17 cellular contexts compared by ENCODE assay signal in the genomic region with DNA sequence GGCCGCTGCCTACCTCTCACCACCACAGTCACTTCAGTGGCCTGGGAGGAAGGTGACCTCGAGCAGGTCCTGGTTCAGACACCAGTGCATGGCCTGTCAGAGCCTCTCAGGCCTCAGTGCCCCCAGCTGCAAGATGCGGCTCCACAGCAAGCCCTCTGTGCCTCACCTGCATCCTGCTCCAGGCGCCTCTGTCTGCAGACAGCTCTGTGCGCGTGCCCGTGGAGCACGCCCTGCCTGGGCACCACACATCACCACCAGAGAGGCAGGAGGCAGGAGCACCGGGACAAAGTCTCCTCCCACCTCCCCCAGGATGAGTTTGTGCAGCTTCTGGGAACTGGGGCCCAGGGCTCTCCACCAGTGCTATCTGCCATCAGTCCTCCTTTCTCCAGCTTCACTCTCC.
DNase-seq lines count a peak whose midpoint lies in the region; ATAC-seq and TF ChIP-seq lines count a peak whose summit lies in the region.
"Had no signal": no experiment of that assay in that cellular context is flagged by ENCODE, and none has a peak within 500 bp of the region (broad histone marks: within the 10 kb centered on the region; RNA-seq: fewer than 3 reads in every experiment).

No MANE protein-coding gene starts in this region.

- H3K27me3 Mint-ChIP-seq in MCF 10A (ENCODE audit: insufficient read depth, unreplicated experiment): no peaks in the 10 kb centered on the region
- H3K27me3 Mint-ChIP-seq in neural progenitor cell (ENCODE audit: insufficient read depth, low read depth): peaks cover 2% of the 10 kb centered on the region
- H3K27me3 Mint-ChIP-seq: activated CD4-positive, alpha-beta memory T cell treated with anti-CD3 and anti-CD28 coated beads, Interleukin-2, amount 10 ng/mL, durations not matched to agents 7 days and 5 days; activated naive CD4-positive, alpha-beta T cell treated with anti-CD3 and anti-CD28 coated beads, Interleukin-2, amount 50 U/mL, for 24 hours had no signal

- no peak overlapping the region for H3K27ac ChIP-seq in neural progenitor cell
- H3K27ac ChIP-seq: body of pancreas, thyroid gland had no signal

- no peak for ATAC-seq in activated CD4-positive, CD25-positive, alpha-beta regulatory T cell treated with anti-CD3 and anti-CD28 coated beads, Interleukin-2, amount 50 U/mL, for 24 hours
- ATAC-seq in HG03439 (IDR thresholded peaks at IDR 0.05; ENCODE audit: unreplicated experiment): no peak

- H3K4me3 Mint-ChIP-seq in MCF 10A (ENCODE audit: unreplicated experiment) (no peak overlapping the region), neural progenitor cell (no peak overlapping the region)
- H3K4me3 Mint-ChIP-seq: activated CD4-positive, alpha-beta memory T cell treated with anti-CD3 and anti-CD28 coated beads, Interleukin-2, amount 10 ng/mL, durations not matched to agents 7 days and 5 days; activated naive CD4-positive, alpha-beta T cell treated with anti-CD3 and anti-CD28 coated beads, Interleukin-2, amount 50 U/mL, for 24 hours had no signal

- DNase-seq in COR-L47 (lab: John Stamatoyannopoulos, UW) (peak; percentile 47), NAMALWA (ENCODE audit: low spot score) (peak; percentile 9), MCF 10A (ENCODE audit: unreplicated experiment) (peak; percentile 36), neural progenitor cell (ENCODE audit: low spot score) (no peak), GM20000 (ENCODE audit: low spot score) (no peak)
- DNase-seq: activated CD4-positive, alpha-beta memory T cell treated with anti-CD3 and anti-CD28 coated beads, Interleukin-2, amount 10 ng/mL, durations not matched to agents 7 days and 5 days; activated T-cell treated with anti-CD3 and anti-CD28 coated beads, Interleukin-2, amount 50 U/mL, for 48 hours; body of pancreas; erythroblast; KG1; NCI-H82; stimulated activated CD4-positive, alpha-beta T cell treated with anti-CD3 and anti-CD28 coated beads, Interleukin-4, amount 100 ng/mL, for 24 hours; thyroid gland had no signal

- H3K36me3 ChIP-seq in neural progenitor cell: no peaks in the 10 kb centered on the region
- H3K36me3 ChIP-seq: thyroid gland had no signal

- H3K9ac ChIP-seq in neural progenitor cell: no peak overlapping the region

- POLR2A ChIA-PET in MCF 10A (lab: Yijun Ruan, JAX): interaction anchor here (0.5 to 4.7 kb wide), 7 partner anchors 10 to 91 kb away, joined by 3 to 54 read pairs (median 5); no protein-coding TSS in a partner anchor

- TF ChIP-seq CTCF in MCF 10A (IDR thresholded peaks at IDR 0.05; ENCODE audit: unreplicated experiment): no peak
- TF ChIP-seq CTCF in neural progenitor cell (IDR thresholded peaks at IDR 0.05): no peak
- no peak for TF ChIP-seq CTCF in GM20000 (IDR thresholded peaks at IDR 0.05; ENCODE audit: extremely low read depth, missing control alignments)

- BruUV-seq in MCF 10A (replicated peaks; lab: Mats Ljungman, UMichigan): no TSS peak

- CTCF ChIA-PET in MCF 10A (lab: Yijun Ruan, JAX): interaction anchor here (1.6 to 3.5 kb wide), 2 partner anchors 10 to 91 kb away, joined by 5 to 19 read pairs; no protein-coding TSS in a partner anchor

- intact Hi-C loops in MCF 10A (cut with micrococcal nuclease): no loop called here

- H3K36me3 Mint-ChIP-seq in MCF 10A (ENCODE audit: insufficient read depth, unreplicated experiment): no peaks in the 10 kb centered on the region
- H3K36me3 Mint-ChIP-seq in neural progenitor cell: no peaks in the 10 kb centered on the region
- H3K36me3 Mint-ChIP-seq: activated naive CD4-positive, alpha-beta T cell treated with anti-CD3 and anti-CD28 coated beads, Interleukin-2, amount 50 U/mL, for 24 hours had no signal

- no peaks in the 10 kb centered on the region for H3K27me3 ChIP-seq in neural progenitor cell
- H3K27me3 ChIP-seq: body of pancreas, thyroid gland had no signal

- no peaks in the 10 kb centered on the region for H3K9me3 Mint-ChIP-seq in MCF 10A (ENCODE audit: unreplicated experiment)
- no peaks in the 10 kb centered on the region for H3K9me3 Mint-ChIP-seq in neural progenitor cell
- H3K9me3 Mint-ChIP-seq: activated CD4-positive, alpha-beta memory T cell treated with anti-CD3 and anti-CD28 coated beads, Interleukin-2, amount 10 ng/mL, durations not matched to agents 7 days and 5 days; activated naive CD4-positive, alpha-beta T cell treated with anti-CD3 and anti-CD28 coated beads, Interleukin-2, amount 50 U/mL, for 24 hours had no signal

- H3K4me1 Mint-ChIP-seq in MCF 10A (ENCODE audit: insufficient read depth, unreplicated experiment) (peaks cover 49% of the 10 kb centered on the region), neural progenitor cell (peaks cover 9% of the 10 kb centered on the region)
- H3K4me1 Mint-ChIP-seq: activated CD4-positive, alpha-beta memory T cell treated with anti-CD3 and anti-CD28 coated beads, Interleukin-2, amount 10 ng/mL, durations not matched to agents 7 days and 5 days; activated naive CD4-positive, alpha-beta T cell treated with anti-CD3 and anti-CD28 coated beads, Interleukin-2, amount 50 U/mL, for 24 hours had no signal

- H3K79me2 ChIP-seq in neural progenitor cell (ENCODE audit: low read depth): no peaks in the 10 kb centered on the region

- no peak overlapping the region for H3K4me2 ChIP-seq in neural progenitor cell

- H3K4me1 ChIP-seq in neural progenitor cell: peaks cover 7% of the 10 kb centered on the region

- no peaks in the 10 kb centered on the region for H4K20me1 ChIP-seq in neural progenitor cell (ENCODE audit: low read depth)

- no peaks in the 10 kb centered on the region for H3F3A ChIP-seq in neural progenitor cell (ENCODE audit: low read depth)

- H2AFZ ChIP-seq in neural progenitor cell (replicated peaks): no peak overlapping the region

- H3K27ac Mint-ChIP-seq in MCF 10A (ENCODE audit: low read depth, unreplicated experiment) (peak overlapping the region; percentile 49), neural progenitor cell (peak overlapping the region; percentile 72)
- H3K27ac Mint-ChIP-seq: activated CD4-positive, alpha-beta memory T cell treated with anti-CD3 and anti-CD28 coated beads, Interleukin-2, amount 10 ng/mL, durations not matched to agents 7 days and 5 days; activated naive CD4-positive, alpha-beta T cell treated with anti-CD3 and anti-CD28 coated beads, Interleukin-2, amount 50 U/mL, for 24 hours had no signal

- H3K9me3 ChIP-seq in neural progenitor cell (ENCODE audit: low read depth): no peaks in the 10 kb centered on the region
- H3K9me3 ChIP-seq: body of pancreas, thyroid gland had no signal

- no peak overlapping the region for H3K4me3 ChIP-seq in neural progenitor cell
- H3K4me3 ChIP-seq: body of pancreas, skin epidermis, thyroid gland had no signal

Comparison
In these comparisons a context has a peak if more than half of its experiments do, and no peak if none do; other contexts are left out.
1. DNase-seq: peak in COR-L47 (single experiment), NAMALWA (single experiment) and MCF 10A (single experiment); none in neural progenitor cell (single experiment) and GM20000 (single experiment).